1 cellular context compared by ENCODE assay signal in the genomic region with DNA sequence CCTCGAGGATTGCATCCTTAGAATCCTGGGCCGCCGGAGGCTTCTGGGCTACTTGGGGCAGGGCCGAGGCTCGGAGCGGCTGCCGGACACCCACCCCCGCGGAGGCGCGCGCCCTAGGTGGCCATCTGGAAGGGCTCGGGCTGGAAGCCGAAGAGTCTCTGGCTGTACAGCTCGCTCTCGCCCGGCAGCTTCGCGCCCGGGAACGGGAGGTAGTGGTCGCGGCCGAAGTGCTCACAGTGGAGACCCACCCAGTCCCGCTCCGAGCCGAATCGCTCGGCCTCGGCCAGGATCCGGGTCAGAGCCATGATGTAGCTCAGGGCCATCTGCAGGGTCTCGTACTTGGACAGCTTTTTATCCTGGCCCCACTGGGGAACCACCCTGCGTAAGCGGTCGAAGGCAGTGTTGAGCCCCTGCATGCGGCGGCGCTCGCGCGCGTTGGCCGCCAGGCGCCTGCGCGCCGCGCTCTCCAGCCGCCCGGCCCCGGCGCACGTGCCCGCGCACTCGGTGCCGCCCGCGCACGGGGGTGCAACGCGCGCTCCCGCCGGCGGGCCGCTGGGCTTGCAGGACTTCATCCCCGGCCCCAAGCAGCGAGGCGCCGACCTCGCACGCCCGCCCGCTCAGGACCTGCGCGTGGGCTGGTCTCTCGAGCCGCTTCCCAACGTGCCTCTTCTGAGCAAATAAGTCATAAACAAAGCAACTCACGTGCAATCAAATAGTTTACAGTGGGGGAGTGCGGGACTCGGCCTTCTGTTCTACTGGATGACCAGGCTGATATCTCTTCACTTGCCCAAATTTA.
TF ChIP-seq lines count a peak whose summit lies in the region.

No MANE protein-coding gene starts in this region.

TF ChIP-seq in K562, 482 proteins besides CTCF, POLR2A, EP300 and RAD21 (continued from another document and continues in another):
- TF ChIP-seq, protein P1, sequence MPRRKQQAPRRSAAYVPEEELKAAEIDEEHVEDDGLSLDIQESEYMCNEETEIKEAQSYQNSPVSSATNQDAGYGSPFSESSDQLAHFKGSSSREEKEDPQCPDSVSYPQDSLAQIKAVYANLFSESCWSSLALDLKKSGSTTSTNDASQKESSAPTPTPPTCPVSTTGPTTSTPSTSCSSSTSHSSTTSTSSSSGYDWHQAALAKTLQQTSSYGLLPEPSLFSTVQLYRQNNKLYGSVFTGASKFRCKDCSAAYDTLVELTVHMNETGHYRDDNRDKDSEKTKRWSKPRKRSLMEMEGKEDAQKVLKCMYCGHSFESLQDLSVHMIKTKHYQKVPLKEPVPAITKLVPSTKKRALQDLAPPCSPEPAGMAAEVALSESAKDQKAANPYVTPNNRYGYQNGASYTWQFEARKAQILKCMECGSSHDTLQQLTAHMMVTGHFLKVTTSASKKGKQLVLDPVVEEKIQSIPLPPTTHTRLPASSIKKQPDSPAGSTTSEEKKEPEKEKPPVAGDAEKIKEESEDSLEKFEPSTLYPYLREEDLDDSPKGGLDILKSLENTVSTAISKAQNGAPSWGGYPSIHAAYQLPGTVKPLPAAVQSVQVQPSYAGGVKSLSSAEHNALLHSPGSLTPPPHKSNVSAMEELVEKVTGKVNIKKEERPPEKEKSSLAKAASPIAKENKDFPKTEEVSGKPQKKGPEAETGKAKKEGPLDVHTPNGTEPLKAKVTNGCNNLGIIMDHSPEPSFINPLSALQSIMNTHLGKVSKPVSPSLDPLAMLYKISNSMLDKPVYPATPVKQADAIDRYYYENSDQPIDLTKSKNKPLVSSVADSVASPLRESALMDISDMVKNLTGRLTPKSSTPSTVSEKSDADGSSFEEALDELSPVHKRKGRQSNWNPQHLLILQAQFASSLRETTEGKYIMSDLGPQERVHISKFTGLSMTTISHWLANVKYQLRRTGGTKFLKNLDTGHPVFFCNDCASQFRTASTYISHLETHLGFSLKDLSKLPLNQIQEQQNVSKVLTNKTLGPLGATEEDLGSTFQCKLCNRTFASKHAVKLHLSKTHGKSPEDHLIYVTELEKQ (CRISPR knock-in tag; IDR thresholded peaks at IDR 0.05), result no peak
- no peak for TF ChIP-seq ZNF316 (IDR thresholded peaks at IDR 0.05)
- TF ChIP-seq XRCC4 (IDR thresholded peaks at IDR 0.05; ENCODE audit: extremely low read depth, insufficient read depth, insufficient read length), result no peak
- peak; percentile 20; the same call in 1 of the 2 replicates for TF ChIP-seq HDAC6 (IDR thresholded peaks at IDR 0.05; ENCODE audit: low read depth, low read length)
- no peak for TF ChIP-seq HDAC1 (IDR thresholded peaks at IDR 0.05)
- no peak for TF ChIP-seq TRIM28 (IDR thresholded peaks at IDR 0.05)
- TF ChIP-seq SAP30 (IDR thresholded peaks at IDR 0.05; ENCODE audit: borderline replicate concordance, insufficient read depth, low read depth, low read length, poor library complexity, severe bottlenecking), result no peak
- TF ChIP-seq, protein P2, sequence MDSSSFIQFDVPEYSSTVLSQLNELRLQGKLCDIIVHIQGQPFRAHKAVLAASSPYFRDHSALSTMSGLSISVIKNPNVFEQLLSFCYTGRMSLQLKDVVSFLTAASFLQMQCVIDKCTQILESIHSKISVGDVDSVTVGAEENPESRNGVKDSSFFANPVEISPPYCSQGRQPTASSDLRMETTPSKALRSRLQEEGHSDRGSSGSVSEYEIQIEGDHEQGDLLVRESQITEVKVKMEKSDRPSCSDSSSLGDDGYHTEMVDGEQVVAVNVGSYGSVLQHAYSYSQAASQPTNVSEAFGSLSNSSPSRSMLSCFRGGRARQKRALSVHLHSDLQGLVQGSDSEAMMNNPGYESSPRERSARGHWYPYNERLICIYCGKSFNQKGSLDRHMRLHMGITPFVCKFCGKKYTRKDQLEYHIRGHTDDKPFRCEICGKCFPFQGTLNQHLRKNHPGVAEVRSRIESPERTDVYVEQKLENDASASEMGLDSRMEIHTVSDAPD (CRISPR knock-in tag; IDR thresholded peaks at IDR 0.05), result no peak
- TF ChIP-seq NR2C2 (CRISPR knock-in tag; IDR thresholded peaks at IDR 0.05), result peak; percentile 24; the same call in 1 of the 2 replicates
- no peak for TF ChIP-seq NR2C2 (tag; IDR thresholded peaks at IDR 0.05)
- no peak for TF ChIP-seq ZNF695 (CRISPR knock-in tag; IDR thresholded peaks at IDR 0.05)
- TF ChIP-seq GATAD2B (IDR thresholded peaks at IDR 0.05; ENCODE audit: borderline replicate concordance), result peak; percentile 39; the same call in 1 of the 2 replicates
- TF ChIP-seq, protein P3, sequence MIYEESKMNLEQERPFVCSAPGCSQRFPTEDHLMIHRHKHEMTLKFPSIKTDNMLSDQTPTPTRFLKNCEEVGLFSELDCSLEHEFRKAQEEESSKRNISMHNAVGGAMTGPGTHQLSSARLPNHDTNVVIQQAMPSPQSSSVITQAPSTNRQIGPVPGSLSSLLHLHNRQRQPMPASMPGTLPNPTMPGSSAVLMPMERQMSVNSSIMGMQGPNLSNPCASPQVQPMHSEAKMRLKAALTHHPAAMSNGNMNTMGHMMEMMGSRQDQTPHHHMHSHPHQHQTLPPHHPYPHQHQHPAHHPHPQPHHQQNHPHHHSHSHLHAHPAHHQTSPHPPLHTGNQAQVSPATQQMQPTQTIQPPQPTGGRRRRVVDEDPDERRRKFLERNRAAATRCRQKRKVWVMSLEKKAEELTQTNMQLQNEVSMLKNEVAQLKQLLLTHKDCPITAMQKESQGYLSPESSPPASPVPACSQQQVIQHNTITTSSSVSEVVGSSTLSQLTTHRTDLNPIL (CRISPR knock-in tag; IDR thresholded peaks at IDR 0.05), result no peak
- no peak for TF ChIP-seq TSC22D4 (tag; IDR thresholded peaks at IDR 0.05)
- TF ChIP-seq ZNF263 (CRISPR knock-in tag; IDR thresholded peaks at IDR 0.05; ENCODE audit: borderline replicate concordance), result no peak
- TF ChIP-seq SPI1 (IDR thresholded peaks at IDR 0.05; ENCODE audit: borderline replicate concordance, low read depth, low read length), result no peak
- no peak for TF ChIP-seq ASH1L (IDR thresholded peaks at IDR 0.05; ENCODE audit: borderline replicate concordance, low read depth, partially characterized antibody)
- no peak for TF ChIP-seq ARHGAP35 (IDR thresholded peaks at IDR 0.05; ENCODE audit: partially characterized antibody)
- TF ChIP-seq RB1 (IDR thresholded peaks at IDR 0.05; ENCODE audit: low read depth), result peak; percentile 53; the same call in 1 of the 2 replicates
- TF ChIP-seq EGR1 (conservative IDR thresholded peaks at IDR 0.05), result 0 out of 2 replicates have a peak, but pooled peaks have one; percentile 27
- no peak for TF ChIP-seq CBX5 (IDR thresholded peaks at IDR 0.05; ENCODE audit: borderline replicate concordance, low read depth)
- TF ChIP-seq, protein P4, sequence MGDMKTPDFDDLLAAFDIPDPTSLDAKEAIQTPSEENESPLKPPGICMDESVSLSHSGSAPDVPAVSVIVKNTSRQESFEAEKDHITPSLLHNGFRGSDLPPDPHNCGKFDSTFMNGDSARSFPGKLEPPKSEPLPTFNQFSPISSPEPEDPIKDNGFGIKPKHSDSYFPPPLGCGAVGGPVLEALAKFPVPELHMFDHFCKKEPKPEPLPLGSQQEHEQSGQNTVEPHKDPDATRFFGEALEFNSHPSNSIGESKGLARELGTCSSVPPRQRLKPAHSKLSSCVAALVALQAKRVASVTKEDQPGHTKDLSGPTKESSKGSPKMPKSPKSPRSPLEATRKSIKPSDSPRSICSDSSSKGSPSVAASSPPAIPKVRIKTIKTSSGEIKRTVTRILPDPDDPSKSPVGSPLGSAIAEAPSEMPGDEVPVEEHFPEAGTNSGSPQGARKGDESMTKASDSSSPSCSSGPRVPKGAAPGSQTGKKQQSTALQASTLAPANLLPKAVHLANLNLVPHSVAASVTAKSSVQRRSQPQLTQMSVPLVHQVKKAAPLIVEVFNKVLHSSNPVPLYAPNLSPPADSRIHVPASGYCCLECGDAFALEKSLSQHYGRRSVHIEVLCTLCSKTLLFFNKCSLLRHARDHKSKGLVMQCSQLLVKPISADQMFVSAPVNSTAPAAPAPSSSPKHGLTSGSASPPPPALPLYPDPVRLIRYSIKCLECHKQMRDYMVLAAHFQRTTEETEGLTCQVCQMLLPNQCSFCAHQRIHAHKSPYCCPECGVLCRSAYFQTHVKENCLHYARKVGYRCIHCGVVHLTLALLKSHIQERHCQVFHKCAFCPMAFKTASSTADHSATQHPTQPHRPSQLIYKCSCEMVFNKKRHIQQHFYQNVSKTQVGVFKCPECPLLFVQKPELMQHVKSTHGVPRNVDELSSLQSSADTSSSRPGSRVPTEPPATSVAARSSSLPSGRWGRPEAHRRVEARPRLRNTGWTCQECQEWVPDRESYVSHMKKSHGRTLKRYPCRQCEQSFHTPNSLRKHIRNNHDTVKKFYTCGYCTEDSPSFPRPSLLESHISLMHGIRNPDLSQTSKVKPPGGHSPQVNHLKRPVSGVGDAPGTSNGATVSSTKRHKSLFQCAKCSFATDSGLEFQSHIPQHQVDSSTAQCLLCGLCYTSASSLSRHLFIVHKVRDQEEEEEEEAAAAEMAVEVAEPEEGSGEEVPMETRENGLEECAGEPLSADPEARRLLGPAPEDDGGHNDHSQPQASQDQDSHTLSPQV (IDR thresholded peaks at IDR 0.05), result no peak
- no peak for TF ChIP-seq CREB1 (IDR thresholded peaks at IDR 0.05)
- TF ChIP-seq CREB1 (CRISPR knock-in tag; IDR thresholded peaks at IDR 0.05), result no peak
- TF ChIP-seq ARNT (IDR thresholded peaks at IDR 0.05), result no peak
- TF ChIP-seq ZNF232 (CRISPR knock-in tag; IDR thresholded peaks at IDR 0.05), result no peak
- TF ChIP-seq, protein P5, sequence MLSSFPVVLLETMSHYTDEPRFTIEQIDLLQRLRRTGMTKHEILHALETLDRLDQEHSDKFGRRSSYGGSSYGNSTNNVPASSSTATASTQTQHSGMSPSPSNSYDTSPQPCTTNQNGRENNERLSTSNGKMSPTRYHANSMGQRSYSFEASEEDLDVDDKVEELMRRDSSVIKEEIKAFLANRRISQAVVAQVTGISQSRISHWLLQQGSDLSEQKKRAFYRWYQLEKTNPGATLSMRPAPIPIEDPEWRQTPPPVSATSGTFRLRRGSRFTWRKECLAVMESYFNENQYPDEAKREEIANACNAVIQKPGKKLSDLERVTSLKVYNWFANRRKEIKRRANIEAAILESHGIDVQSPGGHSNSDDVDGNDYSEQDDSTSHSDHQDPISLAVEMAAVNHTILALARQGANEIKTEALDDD (IDR thresholded peaks at IDR 0.05), result no peak
- no peak for TF ChIP-seq FOXK2 (conservative IDR thresholded peaks at IDR 0.05 in 1 of 2, IDR thresholded peaks at IDR 0.05 in 1 of 2; ENCODE audit: low read depth in 2 of 2)
- TF ChIP-seq, protein P6, sequence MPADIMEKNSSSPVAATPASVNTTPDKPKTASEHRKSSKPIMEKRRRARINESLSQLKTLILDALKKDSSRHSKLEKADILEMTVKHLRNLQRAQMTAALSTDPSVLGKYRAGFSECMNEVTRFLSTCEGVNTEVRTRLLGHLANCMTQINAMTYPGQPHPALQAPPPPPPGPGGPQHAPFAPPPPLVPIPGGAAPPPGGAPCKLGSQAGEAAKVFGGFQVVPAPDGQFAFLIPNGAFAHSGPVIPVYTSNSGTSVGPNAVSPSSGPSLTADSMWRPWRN (IDR thresholded peaks at IDR 0.05; ENCODE audit: low read depth), result no peak
- TF ChIP-seq TRIM24 (IDR thresholded peaks at IDR 0.05), result no peak
- no peak for TF ChIP-seq NR4A1 (CRISPR knock-in tag; IDR thresholded peaks at IDR 0.05)
- TF ChIP-seq NR4A1 (tag; IDR thresholded peaks at IDR 0.05), result no peak
- no peak for TF ChIP-seq NFYB (IDR thresholded peaks at IDR 0.05; ENCODE audit: extremely low read depth, insufficient read length)
- TF ChIP-seq, protein P7, sequence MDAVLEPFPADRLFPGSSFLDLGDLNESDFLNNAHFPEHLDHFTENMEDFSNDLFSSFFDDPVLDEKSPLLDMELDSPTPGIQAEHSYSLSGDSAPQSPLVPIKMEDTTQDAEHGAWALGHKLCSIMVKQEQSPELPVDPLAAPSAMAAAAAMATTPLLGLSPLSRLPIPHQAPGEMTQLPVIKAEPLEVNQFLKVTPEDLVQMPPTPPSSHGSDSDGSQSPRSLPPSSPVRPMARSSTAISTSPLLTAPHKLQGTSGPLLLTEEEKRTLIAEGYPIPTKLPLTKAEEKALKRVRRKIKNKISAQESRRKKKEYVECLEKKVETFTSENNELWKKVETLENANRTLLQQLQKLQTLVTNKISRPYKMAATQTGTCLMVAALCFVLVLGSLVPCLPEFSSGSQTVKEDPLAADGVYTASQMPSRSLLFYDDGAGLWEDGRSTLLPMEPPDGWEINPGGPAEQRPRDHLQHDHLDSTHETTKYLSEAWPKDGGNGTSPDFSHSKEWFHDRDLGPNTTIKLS (IDR thresholded peaks at IDR 0.05; ENCODE audit: borderline replicate concordance, low read depth), result peak; percentile 12; the same call in 1 of the 2 replicates
- TF ChIP-seq, protein P8, sequence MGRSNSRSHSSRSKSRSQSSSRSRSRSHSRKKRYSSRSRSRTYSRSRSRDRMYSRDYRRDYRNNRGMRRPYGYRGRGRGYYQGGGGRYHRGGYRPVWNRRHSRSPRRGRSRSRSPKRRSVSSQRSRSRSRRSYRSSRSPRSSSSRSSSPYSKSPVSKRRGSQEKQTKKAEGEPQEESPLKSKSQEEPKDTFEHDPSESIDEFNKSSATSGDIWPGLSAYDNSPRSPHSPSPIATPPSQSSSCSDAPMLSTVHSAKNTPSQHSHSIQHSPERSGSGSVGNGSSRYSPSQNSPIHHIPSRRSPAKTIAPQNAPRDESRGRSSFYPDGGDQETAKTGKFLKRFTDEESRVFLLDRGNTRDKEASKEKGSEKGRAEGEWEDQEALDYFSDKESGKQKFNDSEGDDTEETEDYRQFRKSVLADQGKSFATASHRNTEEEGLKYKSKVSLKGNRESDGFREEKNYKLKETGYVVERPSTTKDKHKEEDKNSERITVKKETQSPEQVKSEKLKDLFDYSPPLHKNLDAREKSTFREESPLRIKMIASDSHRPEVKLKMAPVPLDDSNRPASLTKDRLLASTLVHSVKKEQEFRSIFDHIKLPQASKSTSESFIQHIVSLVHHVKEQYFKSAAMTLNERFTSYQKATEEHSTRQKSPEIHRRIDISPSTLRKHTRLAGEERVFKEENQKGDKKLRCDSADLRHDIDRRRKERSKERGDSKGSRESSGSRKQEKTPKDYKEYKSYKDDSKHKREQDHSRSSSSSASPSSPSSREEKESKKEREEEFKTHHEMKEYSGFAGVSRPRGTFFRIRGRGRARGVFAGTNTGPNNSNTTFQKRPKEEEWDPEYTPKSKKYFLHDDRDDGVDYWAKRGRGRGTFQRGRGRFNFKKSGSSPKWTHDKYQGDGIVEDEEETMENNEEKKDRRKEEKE (IDR thresholded peaks at IDR 0.05; ENCODE audit: borderline replicate concordance in 1 of 2, control insufficient read depth in 1 of 2, low read depth in 2 of 2, low read length in 1 of 2), result no peak
- TF ChIP-seq ERF (CRISPR knock-in tag; IDR thresholded peaks at IDR 0.05), result no peak
- TF ChIP-seq NUFIP1 (IDR thresholded peaks at IDR 0.05; ENCODE audit: partially characterized antibody), result no peak
- peak in 1 of 2 experiments; percentile 30; a peak in 1 of 4 replicates for TF ChIP-seq TEAD1 (CRISPR knock-in tag; IDR thresholded peaks at IDR 0.05)
- TF ChIP-seq ZFP36 (IDR thresholded peaks at IDR 0.05; ENCODE audit: low read depth, low read length, partially characterized antibody), result no peak
- TF ChIP-seq, protein P9, sequence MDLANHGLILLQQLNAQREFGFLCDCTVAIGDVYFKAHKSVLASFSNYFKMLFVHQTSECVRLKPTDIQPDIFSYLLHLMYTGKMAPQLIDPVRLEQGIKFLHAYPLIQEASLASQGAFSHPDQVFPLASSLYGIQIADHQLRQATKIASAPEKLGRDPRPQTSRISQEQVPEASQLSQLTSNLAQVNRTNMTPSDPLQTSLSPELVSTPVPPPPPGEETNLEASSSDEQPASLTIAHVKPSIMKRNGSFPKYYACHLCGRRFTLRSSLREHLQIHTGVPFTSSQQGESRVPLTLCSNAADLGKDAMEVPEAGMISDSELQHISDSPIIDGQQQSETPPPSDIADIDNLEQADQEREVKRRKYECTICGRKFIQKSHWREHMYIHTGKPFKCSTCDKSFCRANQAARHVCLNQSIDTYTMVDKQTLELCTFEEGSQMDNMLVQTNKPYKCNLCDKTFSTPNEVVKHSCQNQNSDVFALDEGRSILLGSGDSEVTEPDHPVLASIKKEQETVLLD (IDR thresholded peaks at IDR 0.05), result no peak
